ENCODE assay signal across 8 cellular contexts in genomic region chr19:1929051-1929742, GRCh38. TPM values are rescaled to one million over a fixed set of nuclear protein-coding genes. Genes with fewer than 3 reads are reported as not detected.
DNase-seq lines count a peak whose midpoint lies in the region; ATAC-seq, FAIRE-seq and TF ChIP-seq lines count a peak whose summit lies in the region.

No MANE protein-coding gene starts in this region.

- peaks cover 0 to 1% (median 0%) of the 10 kb centered on the region in 7 donors for H3K9me3 Mint-ChIP-seq in CD4-positive, CD25-positive, alpha-beta regulatory T cell

- peaks cover 7 to 27% (median 12%) of the 10 kb centered on the region in 4 donors for H3K4me1 Mint-ChIP-seq in CD4-positive, CD25-positive, alpha-beta regulatory T cell

- FAIRE-seq in H54 (lab: Jason Lieb, UNC), result no peak

- no peak overlapping the region for H3K4me3 ChIP-seq in CD4-positive, CD25-positive, alpha-beta regulatory T cell (ENCODE audit: low read depth, low read length)

- ATAC-seq in CD4-positive, CD25-positive, alpha-beta regulatory T cell (ENCODE audit: low read depth in 2 of 2), result peak; percentile 85
- ATAC-seq in activated CD4-positive, CD25-positive, alpha-beta regulatory T cell treated with anti-CD3 and anti-CD28 coated beads, Interleukin-2, amount 50 U/mL, for 24 hours, result peak; percentile 92 to 99
- ATAC-seq in left lobe of liver, result peak; percentile 95
- ATAC-seq in HG02571 (IDR thresholded peaks at IDR 0.05; ENCODE audit: unreplicated experiment), result no peak

- H3K36me3 Mint-ChIP-seq in CD4-positive, CD25-positive, alpha-beta regulatory T cell, result no peaks in the 10 kb centered on the region

- peaks cover 17% of the 10 kb centered on the region for H3K4me1 ChIP-seq in CD4-positive, CD25-positive, alpha-beta regulatory T cell (ENCODE audit: control insufficient read depth, insufficient read depth, low read length, poor library complexity, severe bottlenecking)

- peak overlapping the region; percentile 80 to 85 (median 83) for H3K4me3 Mint-ChIP-seq in CD4-positive, CD25-positive, alpha-beta regulatory T cell

- H3K27ac ChIP-seq in CD4-positive, CD25-positive, alpha-beta regulatory T cell (ENCODE audit: insufficient read depth, low read length, poor library complexity, severe bottlenecking), result no peak overlapping the region

- peak; percentile 68 to 84 (median 80) for DNase-seq in CD4-positive, CD25-positive, alpha-beta regulatory T cell
- DNase-seq in H54 (ENCODE audit: insufficient read length, low spot score) (peak; percentile 93), NCI-H2196 (lab: John Stamatoyannopoulos, UW; ENCODE audit: unreplicated experiment) (peak; percentile 88), cerebellar cortex (ENCODE audit: low spot score) (peak; percentile 78), left lobe of liver (ENCODE audit: low spot score) (peak; percentile 75)
- DNase-seq in stimulated activated CD4-positive, alpha-beta T cell treated with anti-CD3 and anti-CD28 coated beads, Interleukin-2, amount 100 ng/mL, for 4 hours (ENCODE audit: low read depth), result peak; percentile 77

- H3K27me3 ChIP-seq in CD4-positive, CD25-positive, alpha-beta regulatory T cell (ENCODE audit: control insufficient read depth, insufficient read depth, low read length), result no peaks in the 10 kb centered on the region

- H3K27me3 Mint-ChIP-seq in CD4-positive, CD25-positive, alpha-beta regulatory T cell, result peaks cover 5% of the 10 kb centered on the region

- no peaks in the 10 kb centered on the region for H3K36me3 ChIP-seq in CD4-positive, CD25-positive, alpha-beta regulatory T cell (ENCODE audit: control insufficient read depth, insufficient read depth, low read length)

- TF ChIP-seq POLR2A in H54 (IDR thresholded peaks at IDR 0.05; ENCODE audit: low read depth, low read length), result no peak

- H3K27ac Mint-ChIP-seq in CD4-positive, CD25-positive, alpha-beta regulatory T cell, result no peak overlapping the region

- H3K9me3 ChIP-seq in CD4-positive, CD25-positive, alpha-beta regulatory T cell (ENCODE audit: control insufficient read depth in 2 of 2, low read length in 2 of 2), result peaks cover 0 to 4% of the 10 kb centered on the region in 2 experiments

RNA-seq across cellular contexts. Expression of gene CSNK1G2, which starts 11.8 kb away (rescaled TPM):
- 101 TPM for total RNA-seq in CD4-positive, CD25-positive, alpha-beta regulatory T cell
- polyA plus RNA-seq in CD4-positive, CD25-positive, alpha-beta regulatory T cell, result 10 to 100 TPM; 15.3 to 19.9 (median 17.3) TPM
- 21.8 TPM for total RNA-seq in left lobe of liver

RNA-seq across cellular contexts. Expression of gene ADAT3, which starts 24.0 kb away (rescaled TPM):
- total RNA-seq in CD4-positive, CD25-positive, alpha-beta regulatory T cell, result 6.9 TPM
- 1 to 10 TPM; 4.4 to 8.8 (median 6.0) TPM for polyA plus RNA-seq in CD4-positive, CD25-positive, alpha-beta regulatory T cell
- total RNA-seq in left lobe of liver, result 4.5 TPM

RNA-seq across cellular contexts. Expression of gene SCAMP4, which starts 24.0 kb away (rescaled TPM):
- 20.8 TPM for total RNA-seq in CD4-positive, CD25-positive, alpha-beta regulatory T cell
- 10 to 100 TPM in 2 of 4 donors, 1 to 10 TPM in 2; 8.2 to 20.3 (median 10.0) TPM for polyA plus RNA-seq in CD4-positive, CD25-positive, alpha-beta regulatory T cell
- total RNA-seq in left lobe of liver, result 23.9 TPM

RNA-seq across cellular contexts. Expression of gene ABHD17A, which starts 43.9 kb away (rescaled TPM):
- 148 TPM for total RNA-seq in CD4-positive, CD25-positive, alpha-beta regulatory T cell
- polyA plus RNA-seq in CD4-positive, CD25-positive, alpha-beta regulatory T cell, result 100 to 1,000 TPM; 139 to 202 (median 159) TPM
- total RNA-seq in left lobe of liver, result 29.4 TPM
